In the genomic region with DNA sequence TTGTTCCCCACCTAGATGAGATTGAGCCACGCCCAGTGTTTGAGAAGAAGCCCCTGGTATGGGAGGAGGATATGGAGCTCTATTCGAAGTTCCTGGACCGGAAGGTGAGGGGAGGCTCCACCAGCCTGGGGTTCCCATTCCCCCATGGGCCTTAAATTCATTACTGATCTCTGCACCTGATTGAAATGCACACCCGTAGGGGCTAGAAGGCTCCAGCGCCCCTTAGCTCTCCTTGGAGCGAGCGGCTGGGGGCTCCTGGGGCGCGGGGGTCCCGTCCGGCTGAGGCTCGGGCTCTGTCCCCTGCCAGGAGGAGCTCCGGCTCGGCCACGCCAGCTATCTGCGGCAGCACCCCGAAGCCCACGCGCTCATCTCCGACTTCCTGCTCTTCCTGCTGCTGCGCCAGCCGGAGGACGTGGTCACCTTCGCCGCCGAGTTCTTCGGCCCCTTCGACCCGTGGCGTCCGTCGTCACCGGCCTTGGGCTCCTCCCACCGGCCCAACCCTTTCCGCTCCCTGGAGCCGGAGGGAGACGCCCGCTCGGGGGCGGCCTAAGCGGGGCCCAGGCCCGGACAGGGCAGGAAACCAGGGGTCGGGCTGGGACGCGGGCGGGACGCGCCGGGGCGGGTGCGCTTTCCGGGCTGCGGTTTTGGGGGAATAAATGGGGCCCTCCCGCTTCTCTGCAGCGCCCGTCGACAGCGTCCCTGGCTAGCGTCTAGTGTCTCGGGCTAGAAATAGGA, we compare ENCODE assay signal across 1 cellular context.
TF ChIP-seq lines count a peak whose summit lies in the region.

No MANE protein-coding gene starts in this region.

TF ChIP-seq in HCT116, 20 proteins besides CTCF, POLR2A, EP300 and RAD21 (continued from another document):
- TF ChIP-seq, protein P1, sequence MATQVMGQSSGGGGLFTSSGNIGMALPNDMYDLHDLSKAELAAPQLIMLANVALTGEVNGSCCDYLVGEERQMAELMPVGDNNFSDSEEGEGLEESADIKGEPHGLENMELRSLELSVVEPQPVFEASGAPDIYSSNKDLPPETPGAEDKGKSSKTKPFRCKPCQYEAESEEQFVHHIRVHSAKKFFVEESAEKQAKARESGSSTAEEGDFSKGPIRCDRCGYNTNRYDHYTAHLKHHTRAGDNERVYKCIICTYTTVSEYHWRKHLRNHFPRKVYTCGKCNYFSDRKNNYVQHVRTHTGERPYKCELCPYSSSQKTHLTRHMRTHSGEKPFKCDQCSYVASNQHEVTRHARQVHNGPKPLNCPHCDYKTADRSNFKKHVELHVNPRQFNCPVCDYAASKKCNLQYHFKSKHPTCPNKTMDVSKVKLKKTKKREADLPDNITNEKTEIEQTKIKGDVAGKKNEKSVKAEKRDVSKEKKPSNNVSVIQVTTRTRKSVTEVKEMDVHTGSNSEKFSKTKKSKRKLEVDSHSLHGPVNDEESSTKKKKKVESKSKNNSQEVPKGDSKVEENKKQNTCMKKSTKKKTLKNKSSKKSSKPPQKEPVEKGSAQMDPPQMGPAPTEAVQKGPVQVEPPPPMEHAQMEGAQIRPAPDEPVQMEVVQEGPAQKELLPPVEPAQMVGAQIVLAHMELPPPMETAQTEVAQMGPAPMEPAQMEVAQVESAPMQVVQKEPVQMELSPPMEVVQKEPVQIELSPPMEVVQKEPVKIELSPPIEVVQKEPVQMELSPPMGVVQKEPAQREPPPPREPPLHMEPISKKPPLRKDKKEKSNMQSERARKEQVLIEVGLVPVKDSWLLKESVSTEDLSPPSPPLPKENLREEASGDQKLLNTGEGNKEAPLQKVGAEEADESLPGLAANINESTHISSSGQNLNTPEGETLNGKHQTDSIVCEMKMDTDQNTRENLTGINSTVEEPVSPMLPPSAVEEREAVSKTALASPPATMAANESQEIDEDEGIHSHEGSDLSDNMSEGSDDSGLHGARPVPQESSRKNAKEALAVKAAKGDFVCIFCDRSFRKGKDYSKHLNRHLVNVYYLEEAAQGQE (IDR thresholded peaks at IDR 0.05; ENCODE audit: low read depth), result no peak
- TF ChIP-seq ZFX (IDR thresholded peaks at IDR 0.05) (peak; percentile 61; the same call in 1 of the 2 replicates), POLR2AphosphoS5 (IDR thresholded peaks at IDR 0.05; ENCODE audit: low read depth, low read length) (peak; percentile 96), TCF7L2 (IDR thresholded peaks at IDR 0.05; ENCODE audit: borderline replicate concordance, extremely low read depth, insufficient read depth, insufficient read length) (no peak)
